Comparison of ENCODE assay signal across 8 cellular contexts in genomic region chr3:52845691-52846426, GRCh38. TPM values are rescaled to one million over a fixed set of nuclear protein-coding genes. Genes with fewer than 3 reads are reported as not detected.
DNase-seq lines count a peak whose midpoint lies in the region; ATAC-seq, FAIRE-seq and TF ChIP-seq lines count a peak whose summit lies in the region.
"Had no signal": no experiment of that assay in that cellular context is flagged by ENCODE, and none has a peak within 500 bp of the region (broad histone marks: within the 10 kb centered on the region; RNA-seq: fewer than 3 reads in every experiment).

No MANE protein-coding gene starts in this region.

- no peak overlapping the region for H2AFZ ChIP-seq in OCI-LY7 (ENCODE audit: low read length)

- H3K9me3 ChIP-seq in A549 (no peaks in the 10 kb centered on the region), OCI-LY7 (ENCODE audit: low read length) (no peaks in the 10 kb centered on the region)

- intact Hi-C loops in OCI-LY7 (cut with micrococcal nuclease; ENCODE audit: unreplicated experiment) (loop anchor here (1.0 kb wide), 1 partner anchor 226 kb away; no protein-coding TSS in a partner anchor), Right ventricle myocardium superior (cut with DNase I) (no loop called here)

- H3K4me2 ChIP-seq in A549 (no peak overlapping the region), OCI-LY7 (ENCODE audit: low read length) (no peak overlapping the region)

- DNase-seq in A549 (ENCODE audit: low read depth in 1 of 2, low spot score in 1 of 2) = peak in 1 of 2 experiments; percentile 8
- peak; percentile 22 for DNase-seq in OCI-LY7 (ENCODE audit: low spot score)
- DNase-seq in Right ventricle myocardium superior = peak; percentile 24
- no peak for DNase-seq in NCI-H2196 (lab: John Stamatoyannopoulos, UW; ENCODE audit: unreplicated experiment)
- DNase-seq in RKO (ENCODE audit: low spot score) = no peak

- H3K4me3 ChIP-seq in A549 = no peak overlapping the region
- H3K4me3 ChIP-seq in OCI-LY7 (ENCODE audit: low read depth, low read length, poor library complexity, severe bottlenecking) = no peak overlapping the region

- FAIRE-seq in A549 (lab: Jason Lieb, UNC) = no peak
- FAIRE-seq: G401.6, TTC549 had no signal

- no peak for TF ChIP-seq RAD21 in A549 (conservative IDR thresholded peaks at IDR 0.05 in 1 of 2, IDR thresholded peaks at IDR 0.05 in 1 of 2)

- no peaks in the 10 kb centered on the region for H4K20me1 ChIP-seq in OCI-LY7 (ENCODE audit: insufficient read depth, low read length)

- CTCF ChIA-PET in A549 (lab: Yijun Ruan, JAX) (interaction anchor here (0.6 to 0.7 kb wide), 2 partner anchors 24 to 73 kb away, joined by 3 read pairs; no protein-coding TSS in a partner anchor), OCI-LY7 (lab: Charles Lee; ENCODE audit: unreplicated experiment) (no interaction called here)

- peak; percentile 60 to 78; a peak in 3 of 6 replicates for ATAC-seq in A549
- peak; percentile 23 for ATAC-seq in Right ventricle myocardium superior (ENCODE audit: poor library complexity)
- ATAC-seq in GM18870 (IDR thresholded peaks at IDR 0.05; ENCODE audit: unreplicated experiment) = no peak

- 67% methylated on average over 5 of the region's 7 CpGs for WGBS in A549 (ENCODE audit: missing lambda C conversion rate)

- no peaks in the 10 kb centered on the region for H3K79me2 ChIP-seq in OCI-LY7 (ENCODE audit: insufficient read depth, low read depth, low read length)

- no peak for TF ChIP-seq POLR2A in A549 (IDR thresholded peaks at IDR 0.05; ENCODE audit: low read length)

- H3K27ac ChIP-seq in A549 (no peak overlapping the region), OCI-LY7 (ENCODE audit: low read depth, low read length, poor library complexity, severe bottlenecking) (no peak overlapping the region)

- POLR2A ChIA-PET in A549 (lab: Yijun Ruan, JAX) = no interaction called here
- POLR2A ChIA-PET in OCI-LY7 (lab: Charles Lee) = no interaction called here

- no TSS peak for BruUV-seq in OCI-LY7 (replicated peaks; lab: Mats Ljungman, UMichigan)

- no peaks in the 10 kb centered on the region for H3K9me2 ChIP-seq in OCI-LY7 (ENCODE audit: insufficient read depth, low read length)

- no peaks in the 10 kb centered on the region for H3K36me3 ChIP-seq in OCI-LY7 (ENCODE audit: insufficient read depth, low read length)

- TF ChIP-seq CTCF in A549 (IDR thresholded peaks at IDR 0.05) (no peak; the same call in 2 of the 3 replicates), OCI-LY7 (conservative IDR thresholded peaks at IDR 0.05; ENCODE audit: low read length) (peak; percentile 74)

- TF ChIP-seq EP300 in A549 (IDR thresholded peaks at IDR 0.05) = no peak

- no peaks in the 10 kb centered on the region for H3K4me1 ChIP-seq in A549
- no peaks in the 10 kb centered on the region for H3K4me1 ChIP-seq in OCI-LY7 (ENCODE audit: insufficient read depth, low read length, poor library complexity, severe bottlenecking)

TF ChIP-seq in A549, 52 proteins besides CTCF, POLR2A, EP300 and RAD21:
- peak; percentile 22; the same call in 1 of the 3 replicates for TF ChIP-seq SMC3 (IDR thresholded peaks at IDR 0.05)
- TF ChIP-seq FOSL2 (IDR thresholded peaks at IDR 0.05) = no peak
- TF ChIP-seq FOSL2 (CRISPR knock-in tag; IDR thresholded peaks at IDR 0.05) = no peak

RNA-seq across cellular contexts. Expression of gene MUSTN1, which starts 11.0 kb away (rescaled TPM):
- polyA plus RNA-seq in A549 (2011; rRNA removed) = not detected in 2 replicates
- polyA plus RNA-seq in A549 (2012; cell fraction: cytosol; rRNA removed) = 0.34 and 0.54 TPM in 2 replicates
- 6.3 and 6.9 TPM in 2 replicates for polyA plus RNA-seq in A549 (2012; cell fraction: nucleus; rRNA removed)
- polyA plus RNA-seq in A549 (2017; fragmentation: RNase III; extraction: RNeasy Plus Mini Kit Qiagen cat#74134 plus additional on column Dnase treatment) = not detected in 3 replicates
- not detected in 2 replicates for polyA minus RNA-seq in A549 (2011; rRNA and poly(A)+ RNA removed)
- 0.28 and 2.7 TPM in 2 replicates for total RNA-seq in OCI-LY7 (2014; rRNA removed; shearing (Covaris generic))
- 1.7 and 2.8 TPM in 2 replicates for total RNA-seq in OCI-LY7 (2022)
- 17.8 TPM for total RNA-seq in Right ventricle myocardium superior

RNA-seq across cellular contexts. Expression of gene ITIH4, which starts 15.4 kb away (rescaled TPM):
- polyA plus RNA-seq in A549 (2011; rRNA removed) (0.79 and 0.88 TPM in 2 replicates), A549 (2017; fragmentation: RNase III; extraction: RNeasy Plus Mini Kit Qiagen cat#74134 plus additional on column Dnase treatment) (0.79 to 1.3 TPM (median 0.89 TPM) in 3 replicates)
- polyA plus RNA-seq in A549 (2012; cell fraction: cytosol; rRNA removed) = 0.69 and 0.82 TPM in 2 replicates
- polyA plus RNA-seq in A549 (2012; cell fraction: nucleus; rRNA removed) = 9.4 and 13.4 TPM in 2 replicates
- 0.68 and 2.2 TPM in 2 replicates for polyA minus RNA-seq in A549 (2011; rRNA and poly(A)+ RNA removed)
- total RNA-seq in OCI-LY7 (2014; rRNA removed; shearing (Covaris generic)) = 2.1 and 13.3 TPM in 2 replicates
- total RNA-seq in OCI-LY7 (2022) (2.2 and 4.6 TPM in 2 replicates), Right ventricle myocardium superior (1.3 TPM)

RNA-seq across cellular contexts. Expression of gene ITIH3, which starts 51.3 kb away (rescaled TPM):
- polyA plus RNA-seq in A549 (2011; rRNA removed) (0.09 TPM in 1 of 2 replicates, not detected in the other), A549 (2017; fragmentation: RNase III; extraction: RNeasy Plus Mini Kit Qiagen cat#74134 plus additional on column Dnase treatment) (0.04 TPM in 1 of 3 replicates, not detected in the others)
- polyA plus RNA-seq in A549 (2012; cell fraction: cytosol; rRNA removed) = 0.01 TPM in 1 of 2 replicates, not detected in the other
- not detected in 2 replicates for polyA plus RNA-seq in A549 (2012; cell fraction: nucleus; rRNA removed)
- polyA minus RNA-seq in A549 (2011; rRNA and poly(A)+ RNA removed) = not detected in 2 replicates
- total RNA-seq in OCI-LY7 (2014; rRNA removed; shearing (Covaris generic)) = not detected in 2 replicates
- total RNA-seq in OCI-LY7 (2022) (not detected in 2 replicates), Right ventricle myocardium superior (0.35 TPM)

RNA-seq across cellular contexts. Expression of gene STIMATE, which starts 51.5 kb away (rescaled TPM):
- polyA plus RNA-seq in A549 (2011; rRNA removed) (5.0 and 5.2 TPM in 2 replicates), A549 (2017; fragmentation: RNase III; extraction: RNeasy Plus Mini Kit Qiagen cat#74134 plus additional on column Dnase treatment) (5.5 to 7.6 TPM (median 7.2 TPM) in 3 replicates)
- polyA plus RNA-seq in A549 (2012; cell fraction: cytosol; rRNA removed) = 8.8 and 9.9 TPM in 2 replicates
- 17.6 and 18.6 TPM in 2 replicates for polyA plus RNA-seq in A549 (2012; cell fraction: nucleus; rRNA removed)
- polyA minus RNA-seq in A549 (2011; rRNA and poly(A)+ RNA removed) = 9.4 and 9.5 TPM in 2 replicates
- 8.1 and 18.1 TPM in 2 replicates for total RNA-seq in OCI-LY7 (2014; rRNA removed; shearing (Covaris generic))
- total RNA-seq in OCI-LY7 (2022) (19.0 and 24.6 TPM in 2 replicates), Right ventricle myocardium superior (6.1 TPM)

Comparison
In these comparisons a context has a peak if more than half of its experiments do, and no peak if none do; other contexts are left out.
1. DNase-seq: peak in OCI-LY7 (single experiment) and Right ventricle myocardium superior (single experiment); none in NCI-H2196 (single experiment) and RKO (single experiment).